In genomic region chr17:1762906-1763829, GRCh38 we compare ENCODE assay signal across 9 cellular contexts. TPM values are rescaled to one million over a fixed set of nuclear protein-coding genes. Genes with fewer than 3 reads are reported as not detected.
DNase-seq lines count a peak whose midpoint lies in the region; ATAC-seq, FAIRE-seq and TF ChIP-seq lines count a peak whose summit lies in the region.
"Had no signal": no experiment of that assay in that cellular context is flagged by ENCODE, and none has a peak within 500 bp of the region (broad histone marks: within the 10 kb centered on the region; RNA-seq: fewer than 3 reads in every experiment).

No MANE protein-coding gene starts in this region.

- peak overlapping the region; percentile 69 for H3K4me3 Mint-ChIP-seq in T-helper 17 cell

- H3K9me3 ChIP-seq in HAP-1 (no peaks in the 10 kb centered on the region), T-helper 17 cell (ENCODE audit: control insufficient read depth, low read length, poor library complexity, severe bottlenecking) (no peaks in the 10 kb centered on the region), neuron (ENCODE audit: low read length) (no peaks in the 10 kb centered on the region)

- peak overlapping the region; percentile 40 for H3K4me3 ChIP-seq in HAP-1
- H3K4me3 ChIP-seq in neuron (ENCODE audit: low read length) = peak overlapping the region; percentile 16

- no peak for FAIRE-seq in H54 (lab: Jason Lieb, UNC)
- FAIRE-seq: TTC549 had no signal

- peaks cover 27% of the 10 kb centered on the region for H3K4me1 Mint-ChIP-seq in T-helper 17 cell

- peak overlapping the region; percentile 93 for H3K27ac Mint-ChIP-seq in T-helper 17 cell

- no peak for ATAC-seq in T-helper 17 cell
- peak; percentile 41 for ATAC-seq in esophagus mucosa
- ATAC-seq in GM21390 (IDR thresholded peaks at IDR 0.05; ENCODE audit: unreplicated experiment) = no peak

- H3K27me3 ChIP-seq in HAP-1 (ENCODE audit: low read depth) (no peaks in the 10 kb centered on the region), neuron (ENCODE audit: insufficient read depth, low read length) (no peaks in the 10 kb centered on the region)

- in situ Hi-C loops in HAP-1 (cut with MboI; ENCODE audit: low sequenced_read_pairs) = no loop called here

- H3K36me3 ChIP-seq in HAP-1 (replicated peaks) = peaks cover 3% of the 10 kb centered on the region
- H3K36me3 ChIP-seq in neuron (ENCODE audit: insufficient read depth, low read length) = no peaks in the 10 kb centered on the region

- no peaks in the 10 kb centered on the region for H3K27me3 Mint-ChIP-seq in T-helper 17 cell

- DNase-seq in HAP-1 (ENCODE audit: low spot score in 2 of 2) = peak; percentile 79 to 80
- DNase-seq in T-helper 17 cell = no peak
- DNase-seq in H54 (ENCODE audit: insufficient read length, low spot score) = no peak
- no peak for DNase-seq in dermis blood vessel endothelial cell
- no peak for DNase-seq in NCI-H2107 treated with DMSO at 0.1 percent for 48 hours (lab: John Stamatoyannopoulos, UW; ENCODE audit: unreplicated experiment)

- peak overlapping the region; percentile 91 for H2AFZ ChIP-seq in neuron (ENCODE audit: low read depth, low read length)

- peaks cover 26% of the 10 kb centered on the region for H3K4me1 ChIP-seq in HAP-1
- H3K4me1 ChIP-seq in neuron (ENCODE audit: insufficient read depth, low read length) = peaks cover 25% of the 10 kb centered on the region

- no peak for TF ChIP-seq POLR2A in H54 (IDR thresholded peaks at IDR 0.05; ENCODE audit: low read depth, low read length)

- no peaks in the 10 kb centered on the region for H3K36me3 Mint-ChIP-seq in T-helper 17 cell (ENCODE audit: low read depth)

RNA-seq across cellular contexts. Expression of gene SERPINF1, which starts 1.3 kb away (rescaled TPM):
- total RNA-seq in T-helper 17 cell = under 1 TPM in 1 of 2 donors, not detected in 1; 0.52 TPM
- 28.4 TPM for total RNA-seq in esophagus mucosa
- total RNA-seq in dermis blood vessel endothelial cell = 0.37 TPM in 1 of 2 replicates, not detected in the other

RNA-seq across cellular contexts. Expression of gene SERPINF2, which starts 20.5 kb away (rescaled TPM):
- total RNA-seq in T-helper 17 cell (under 1 TPM; 0.29 to 0.67 TPM), esophagus mucosa (2.7 TPM), dermis blood vessel endothelial cell (0.05 and 0.17 TPM in 2 replicates)

RNA-seq across cellular contexts. Expression of gene WDR81, which starts 38.7 kb away (rescaled TPM):
- total RNA-seq in T-helper 17 cell (10 to 100 TPM; 38.2 to 41.2 TPM), esophagus mucosa (10.2 TPM), dermis blood vessel endothelial cell (25.2 and 26.9 TPM in 2 replicates)

RNA-seq across cellular contexts. Expression of gene TLCD2, which starts 53.0 kb away (rescaled TPM):
- total RNA-seq in T-helper 17 cell (1 to 10 TPM in 1 of 2 donors, under 1 TPM in 1; 0.26 to 1.4 TPM), esophagus mucosa (10.9 TPM), dermis blood vessel endothelial cell (1.7 and 1.8 TPM in 2 replicates)

Comparison
In these comparisons a context has a peak if more than half of its experiments do, and no peak if none do; other contexts are left out.
1. DNase-seq: peak in HAP-1 (2 of 2); none in T-helper 17 cell (0 of 3), H54 (single experiment), dermis blood vessel endothelial cell (single experiment) and NCI-H2107 treated with DMSO at 0.1 percent for 48 hours (single experiment).
2. RNA of gene SERPINF1, which starts 1.3 kb away (total RNA-seq): 28.4 TPM in esophagus mucosa (single experiment); 0.52 TPM in T-helper 17 cell and 0.37 TPM in dermis blood vessel endothelial cell; every median in the first group is over 10 times any median in the second.